ENCODE assay signal across 9 cellular contexts in the genomic region with DNA sequence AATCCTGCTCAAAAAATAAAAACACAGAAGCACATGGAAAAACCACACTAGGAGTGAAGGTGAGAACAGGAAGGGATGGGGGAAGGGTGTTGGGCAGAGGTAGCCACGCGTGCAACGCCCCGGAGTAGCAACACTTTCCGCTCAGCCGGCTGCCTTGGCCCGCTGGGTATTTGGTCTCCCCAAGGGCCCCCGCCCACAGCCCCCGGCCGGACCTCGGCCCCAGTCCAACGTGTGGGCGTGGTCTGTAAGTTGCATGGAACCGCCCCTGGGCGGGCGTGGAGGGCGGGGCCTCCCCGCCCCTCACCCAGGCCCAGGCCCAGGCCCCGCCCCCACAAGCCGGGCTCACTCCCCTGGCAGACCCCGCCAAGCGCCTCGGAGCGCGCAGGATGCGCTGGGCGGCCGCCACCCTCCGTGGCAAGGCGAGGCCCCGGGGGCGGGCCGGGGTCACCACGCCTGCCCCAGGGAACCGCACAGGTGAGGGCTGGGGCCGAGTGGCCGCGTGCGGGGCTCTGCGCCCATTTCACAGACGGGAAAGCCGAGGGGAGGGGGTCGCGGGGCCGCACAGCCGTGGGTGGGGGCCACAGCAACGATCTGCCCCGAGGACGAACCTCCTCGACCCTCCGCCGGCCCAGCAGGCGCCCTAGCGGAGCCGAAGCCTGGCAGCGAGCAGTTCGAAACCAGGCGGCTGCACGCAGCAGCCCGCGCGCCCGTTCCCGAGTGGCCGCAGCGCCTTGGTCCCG. TPM values are rescaled to one million over a fixed set of nuclear protein-coding genes. Genes with fewer than 3 reads are reported as not detected.
DNase-seq lines count a peak whose midpoint lies in the region; ATAC-seq and TF ChIP-seq lines count a peak whose summit lies in the region.
"Had no signal": no experiment of that assay in that cellular context is flagged by ENCODE, and none has a peak within 500 bp of the region (broad histone marks: within the 10 kb centered on the region; RNA-seq: fewer than 3 reads in every experiment).

Gene SUSD3, plus strand, starts transcription at position 345 of the 740 bp plus-strand sequence. Its CDS starts 42 bp downstream, at position 387.

- no peak within 1 kb of the TSS for H3K27ac Mint-ChIP-seq in neural crest cell (ENCODE audit: unreplicated experiment)

- H3K9me3 ChIP-seq in KOPT-K1 (ENCODE audit: insufficient read depth, low read length, poor library complexity, severe bottlenecking): no peaks in the 10 kb centered on the region
- H3K9me3 ChIP-seq in tibial nerve: no peaks in the 10 kb centered on the region

- peak; percentile 43 for ATAC-seq in GM21423 (IDR thresholded peaks at IDR 0.05; ENCODE audit: unreplicated experiment)

- no peak for TF ChIP-seq EP300 in tibial nerve (IDR thresholded peaks at IDR 0.05)

- H3K27me3 Mint-ChIP-seq in neural crest cell (ENCODE audit: low read depth): peaks cover 22% of the 10 kb centered on the region

- H3K27ac ChIP-seq in KOPT-K1 (ENCODE audit: low read depth, low read length, poor library complexity, severe bottlenecking): peak within 1 kb of the TSS; percentile 41
- H3K27ac ChIP-seq in tibial nerve: peak within 1 kb of the TSS in 3 of 4 donors; percentile 20 to 84 (median 43)
- H3K27ac ChIP-seq: SK-N-MC had no signal

- H3K4me3 ChIP-seq in epithelial cell of proximal tubule (ENCODE audit: low read depth, low read length) (peak within 1 kb of the TSS; percentile 58), tibial nerve (peak within 1 kb of the TSS; percentile 31 to 62 (median 46))
- H3K4me3 ChIP-seq: SK-N-MC had no signal

- H3K36me3 Mint-ChIP-seq in neural crest cell (ENCODE audit: low read depth): no peaks in the 10 kb centered on the region

- H3K4me1 Mint-ChIP-seq in neural crest cell: no peaks in the 10 kb centered on the region

- no peaks in the 10 kb centered on the region for H3K27me3 ChIP-seq in tibial nerve

- WGBS in tibial nerve, 2 donors: 1 to 2% methylated on average over 34 to 38 of the region's 67 CpGs

- DNase-seq in DMS153 treated with DMSO at 0.1 percent for 48 hours (lab: John Stamatoyannopoulos, UW; ENCODE audit: unreplicated experiment): peak; percentile 18
- peak; percentile 87 for DNase-seq in activated CD8-positive, alpha-beta memory T cell treated with anti-CD3 and anti-CD28 coated beads for 24 hours
- DNase-seq in epithelial cell of proximal tubule (ENCODE audit: low read depth): no peak
- DNase-seq in neural crest cell (ENCODE audit: low read depth, low spot score): peak; percentile 42
- peak in 1 of 2 donors; percentile 18 for DNase-seq in tibial nerve (ENCODE audit: low spot score in 2 of 2)
- DNase-seq in NCI-H1048 (lab: John Stamatoyannopoulos, UW): no peak

- no peak for TF ChIP-seq POLR2A in tibial nerve (IDR thresholded peaks at IDR 0.05)

- TF ChIP-seq CTCF in epithelial cell of proximal tubule (conservative IDR thresholded peaks at IDR 0.05; ENCODE audit: low read depth, low read length): no peak
- TF ChIP-seq CTCF in neural crest cell (conservative IDR thresholded peaks at IDR 0.05): no peak
- TF ChIP-seq CTCF in tibial nerve (IDR thresholded peaks at IDR 0.05): no peak

- H3K4me3 Mint-ChIP-seq in neural crest cell: no peak within 1 kb of the TSS

- peaks cover 0 to 49% (median 13%) of the 10 kb centered on the region in 4 donors for H3K4me1 ChIP-seq in tibial nerve

- H3K36me3 ChIP-seq in KOPT-K1 (ENCODE audit: insufficient read depth, low read length): no peaks in the 10 kb centered on the region
- H3K36me3 ChIP-seq in tibial nerve: no peaks in the 10 kb centered on the region

- no peaks in the 10 kb centered on the region for H3K9me3 Mint-ChIP-seq in neural crest cell

RNA-seq across cellular contexts. Expression of gene SUSD3, which starts in this region (rescaled TPM):
- total RNA-seq in epithelial cell of proximal tubule (1.4 and 2.9 TPM in 2 replicates), neural crest cell (0.27 TPM in 1 of 2 replicates, not detected in the other), tibial nerve (1 to 10 TPM in 3 of 4 donors, not detected in 1; 3.0 to 4.2 (median 3.7) TPM)

Comparison
In these comparisons a context has a peak if more than half of its experiments do, and no peak if none do; other contexts are left out.
1. Peak in DNase-seq in neural crest cell; RNA of the gene not detected or under 1 TPM.
2. DNase-seq: peak in DMS153 treated with DMSO at 0.1 percent for 48 hours (single experiment) and activated CD8-positive, alpha-beta memory T cell treated with anti-CD3 and anti-CD28 coated beads for 24 hours (single experiment); none in epithelial cell of proximal tubule (single experiment) and NCI-H1048 (single experiment).